Comparison of ENCODE assay signal across 2 cellular contexts in the genomic region with DNA sequence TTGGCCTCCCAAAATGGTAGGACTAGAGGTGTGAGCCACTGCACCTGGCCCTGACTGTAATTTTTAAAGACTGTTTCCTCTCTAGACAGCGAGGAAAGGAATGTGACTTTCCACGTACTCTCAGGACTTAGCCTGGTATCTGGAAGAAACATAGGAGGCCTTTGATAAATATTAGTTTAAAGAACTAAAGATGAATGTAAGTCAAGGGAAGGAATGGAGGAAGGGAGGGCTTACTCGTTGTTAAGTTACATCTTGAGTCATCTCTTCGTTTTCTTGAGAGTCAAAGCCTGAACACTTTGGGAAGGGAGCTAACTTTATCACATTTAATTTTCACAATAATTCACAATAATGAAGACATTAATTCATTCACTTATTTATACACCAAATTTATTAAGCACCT.
TF ChIP-seq lines count a peak whose summit lies in the region.

No MANE protein-coding gene starts in this region.

TF ChIP-seq in IMR-90, 13 proteins besides CTCF, POLR2A, EP300 and RAD21:
- TF ChIP-seq MXI1 (IDR thresholded peaks at IDR 0.05; ENCODE audit: borderline replicate concordance, low read depth, low read length) (no peak), SMC3 (IDR thresholded peaks at IDR 0.05; ENCODE audit: low read depth, low read length) (no peak), BHLHE40 (IDR thresholded peaks at IDR 0.05; ENCODE audit: low read depth, low read length) (no peak), NFE2L2 (IDR thresholded peaks at IDR 0.05; ENCODE audit: low read depth, low read length) (no peak), CEBPB (IDR thresholded peaks at IDR 0.05; ENCODE audit: low read depth, low read length) (no peak), MAZ (IDR thresholded peaks at IDR 0.05; ENCODE audit: borderline replicate concordance, low read depth, low read length) (no peak), USF2 (IDR thresholded peaks at IDR 0.05; ENCODE audit: low read depth, low read length) (no peak)
- TF ChIP-seq, protein P1, sequence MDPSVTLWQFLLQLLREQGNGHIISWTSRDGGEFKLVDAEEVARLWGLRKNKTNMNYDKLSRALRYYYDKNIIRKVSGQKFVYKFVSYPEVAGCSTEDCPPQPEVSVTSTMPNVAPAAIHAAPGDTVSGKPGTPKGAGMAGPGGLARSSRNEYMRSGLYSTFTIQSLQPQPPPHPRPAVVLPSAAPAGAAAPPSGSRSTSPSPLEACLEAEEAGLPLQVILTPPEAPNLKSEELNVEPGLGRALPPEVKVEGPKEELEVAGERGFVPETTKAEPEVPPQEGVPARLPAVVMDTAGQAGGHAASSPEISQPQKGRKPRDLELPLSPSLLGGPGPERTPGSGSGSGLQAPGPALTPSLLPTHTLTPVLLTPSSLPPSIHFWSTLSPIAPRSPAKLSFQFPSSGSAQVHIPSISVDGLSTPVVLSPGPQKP (IDR thresholded peaks at IDR 0.05; ENCODE audit: borderline replicate concordance, low read depth, low read length), result no peak

TF ChIP-seq in GM12878, 131 proteins besides CTCF, POLR2A, EP300 and RAD21:
- TF ChIP-seq MXI1 (IDR thresholded peaks at IDR 0.05; ENCODE audit: low read depth, low read length), result no peak
- TF ChIP-seq, protein P1 (IDR thresholded peaks at IDR 0.05; ENCODE audit: low read depth, low read length), result no peak
- TF ChIP-seq POLR2AphosphoS2 (IDR thresholded peaks at IDR 0.05; ENCODE audit: low read depth, low read length), result no peak
- TF ChIP-seq BCL3 (IDR thresholded peaks at IDR 0.05; ENCODE audit: borderline replicate concordance, insufficient read depth, low read depth, low read length, poor library complexity, severe bottlenecking), result no peak
- TF ChIP-seq MTA3 (IDR thresholded peaks at IDR 0.05; ENCODE audit: borderline replicate concordance, low read length), result no peak
- no peak for TF ChIP-seq NR2F1 (conservative IDR thresholded peaks at IDR 0.05)
- no peak for TF ChIP-seq SREBF2 (IDR thresholded peaks at IDR 0.05; ENCODE audit: low read length)
- TF ChIP-seq SMAD5 (IDR thresholded peaks at IDR 0.05; ENCODE audit: low read depth), result no peak
- TF ChIP-seq BCLAF1 (IDR thresholded peaks at IDR 0.05), result no peak
- TF ChIP-seq MTA2 (IDR thresholded peaks at IDR 0.05; ENCODE audit: low read depth), result no peak
- no peak for TF ChIP-seq IKZF2 (IDR thresholded peaks at IDR 0.05)
- TF ChIP-seq PAX8 (IDR thresholded peaks at IDR 0.05), result no peak
- no peak for TF ChIP-seq CREB1 (IDR thresholded peaks at IDR 0.05; ENCODE audit: low read depth)
- no peak for TF ChIP-seq TBL1XR1 (IDR thresholded peaks at IDR 0.05; ENCODE audit: low read depth, low read length)
- TF ChIP-seq HDAC6 (IDR thresholded peaks at IDR 0.05; ENCODE audit: unreplicated experiment), result no peak
- no peak for TF ChIP-seq E4F1 (IDR thresholded peaks at IDR 0.05; ENCODE audit: borderline replicate concordance, partially characterized antibody)
- no peak for TF ChIP-seq SMC3 (IDR thresholded peaks at IDR 0.05; ENCODE audit: borderline replicate concordance, low read length)
- TF ChIP-seq ATF3 (IDR thresholded peaks at IDR 0.05; ENCODE audit: borderline replicate concordance, extremely low read depth, low read depth, low read length), result no peak
- TF ChIP-seq ZNF687 (IDR thresholded peaks at IDR 0.05), result no peak
- TF ChIP-seq TCF3 (IDR thresholded peaks at IDR 0.05; ENCODE audit: borderline replicate concordance, insufficient read depth, low read depth, low read length), result no peak
